ENCODE assay signal across 9 cellular contexts in the genomic region with DNA sequence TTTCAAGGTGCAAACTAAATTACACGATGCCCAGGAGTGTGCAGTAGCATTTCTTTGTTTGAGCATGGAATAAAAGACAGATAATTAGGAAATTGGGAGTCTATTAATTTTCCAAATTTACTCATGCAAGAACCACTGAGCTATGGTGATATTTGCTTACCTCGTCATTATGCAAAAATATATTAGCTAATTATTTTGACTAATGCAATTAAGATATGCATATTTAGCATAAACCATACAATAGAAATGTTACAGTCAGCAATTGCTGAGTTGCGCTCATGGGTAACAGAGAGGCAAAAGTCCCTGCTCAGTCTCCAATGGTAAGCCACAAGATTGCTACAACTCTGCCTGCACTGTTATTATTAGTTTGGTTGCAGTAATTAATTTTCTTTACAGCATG.
"Had no signal": no experiment of that assay in that cellular context is flagged by ENCODE, and none has a peak within 500 bp of the region (broad histone marks: within the 10 kb centered on the region; RNA-seq: fewer than 3 reads in every experiment).

No MANE protein-coding gene starts in this region.

- ATAC-seq: K562 had no signal

- DNase-seq: GM23248, GOT3, H9, HCEC 1CT, Karpas-422, KG1 had no signal

- H3K27ac ChIP-seq: GM23248 had no signal

- FAIRE-seq: H54, HTR-8/SVneo, K562 had no signal

- H2AFZ ChIP-seq: GM23248 had no signal

- H3K9ac ChIP-seq: GM23248 had no signal

- H3K4me3 ChIP-seq: GM23248, K562 had no signal
